ENCODE assay signal across 8 cellular contexts in the genomic region with DNA sequence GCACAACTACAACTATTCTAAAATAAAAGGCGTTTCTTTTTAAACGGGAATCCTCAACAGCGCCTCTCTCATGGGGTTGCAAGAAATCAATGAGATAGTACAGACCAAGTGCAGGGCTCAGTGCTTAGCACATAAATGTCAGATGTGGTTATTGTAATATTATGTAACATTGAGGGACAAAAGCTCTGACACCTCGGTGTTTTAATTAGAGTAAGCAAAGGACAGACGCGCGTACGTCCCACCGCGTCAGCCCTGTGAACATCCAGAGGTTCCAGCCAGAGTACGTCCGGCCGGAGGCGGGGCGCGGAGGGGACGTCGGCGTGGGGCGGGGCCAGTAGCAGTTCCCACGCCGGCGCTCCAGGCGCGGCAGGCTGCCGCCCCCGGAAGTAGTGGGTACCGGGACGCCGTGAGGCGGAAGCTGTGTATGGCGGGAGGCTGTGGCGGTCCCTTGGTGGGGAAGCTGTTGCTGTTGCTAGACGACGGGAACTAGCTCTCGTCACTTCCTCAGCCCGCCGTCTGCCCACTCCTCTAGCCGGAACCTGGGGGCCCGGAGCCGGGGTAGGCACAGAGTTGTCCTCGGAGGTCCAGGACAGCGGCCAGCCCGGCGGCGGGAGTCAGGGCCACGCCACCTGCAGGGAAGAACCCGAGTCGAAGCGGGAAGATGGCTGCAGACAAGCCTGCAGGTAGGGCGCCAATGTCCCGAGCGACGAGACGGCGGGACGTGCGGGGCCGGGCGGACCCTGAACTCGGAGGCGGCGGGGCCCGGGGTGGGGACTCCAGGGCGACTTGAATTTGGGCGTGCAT. TPM values are rescaled to one million over a fixed set of nuclear protein-coding genes. Genes with fewer than 3 reads are reported as not detected.
A peak's percentile ranks its signal among the peaks of the same experiment; 100 is the strongest.
DNase-seq lines count a peak whose midpoint lies in the region; ATAC-seq and TF ChIP-seq lines count a peak whose summit lies in the region.

A gene with protein sequence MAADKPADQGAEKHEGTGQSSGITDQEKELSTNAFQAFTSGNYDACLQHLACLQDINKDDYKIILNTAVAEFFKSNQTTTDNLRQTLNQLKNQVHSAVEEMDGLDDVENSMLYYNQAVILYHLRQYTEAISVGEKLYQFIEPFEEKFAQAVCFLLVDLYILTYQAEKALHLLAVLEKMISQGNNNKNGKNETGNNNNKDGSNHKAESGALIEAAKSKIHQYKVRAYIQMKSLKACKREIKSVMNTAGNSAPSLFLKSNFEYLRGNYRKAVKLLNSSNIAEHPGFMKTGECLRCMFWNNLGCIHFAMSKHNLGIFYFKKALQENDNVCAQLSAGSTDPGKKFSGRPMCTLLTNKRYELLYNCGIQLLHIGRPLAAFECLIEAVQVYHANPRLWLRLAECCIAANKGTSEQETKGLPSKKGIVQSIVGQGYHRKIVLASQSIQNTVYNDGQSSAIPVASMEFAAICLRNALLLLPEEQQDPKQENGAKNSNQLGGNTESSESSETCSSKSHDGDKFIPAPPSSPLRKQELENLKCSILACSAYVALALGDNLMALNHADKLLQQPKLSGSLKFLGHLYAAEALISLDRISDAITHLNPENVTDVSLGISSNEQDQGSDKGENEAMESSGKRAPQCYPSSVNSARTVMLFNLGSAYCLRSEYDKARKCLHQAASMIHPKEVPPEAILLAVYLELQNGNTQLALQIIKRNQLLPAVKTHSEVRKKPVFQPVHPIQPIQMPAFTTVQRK (plus strand): TSS at position 389 of the 804 bp plus-strand sequence. CDS start 273 bp downstream, at position 662.

- in situ Hi-C loops in astrocyte of the cerebellum (cut with HindIII; ENCODE audit: low sequenced_read_pairs) = no loop called here

- DNase-seq in NCI-H2029 treated with DMSO at 0.1 percent for 48 hours (lab: John Stamatoyannopoulos, UW) (peak; percentile 94), T-helper 9 cell (peak; percentile 93), astrocyte of the cerebellum (ENCODE audit: low read depth) (peak; percentile 68), hepatic stellate cell (ENCODE audit: low spot score) (peak; percentile 93), aorta (peak; percentile 97 to 99)

- peak within 1 kb of the TSS; percentile 29 for H3K9ac ChIP-seq in rectal smooth muscle tissue (ENCODE audit: low read length)

- H3K27ac ChIP-seq in rectal smooth muscle tissue (ENCODE audit: low read depth, low read length) (peak within 1 kb of the TSS; percentile 76), aorta (ENCODE audit: low read depth in 1 of 2, low read length in 2 of 2) (peak within 1 kb of the TSS in 1 of 2 donors; percentile 87)

- H3K36me3 ChIP-seq in rectal smooth muscle tissue (ENCODE audit: control insufficient read depth, insufficient read depth, low read length) = no peaks in the 10 kb centered on the region
- no peaks in the 10 kb centered on the region for H3K36me3 ChIP-seq in aorta (ENCODE audit: control insufficient read depth in 1 of 2, insufficient read depth in 2 of 2, low read length in 1 of 2)

- intact Hi-C loops in aorta (cut with DNase I) = no loop called here

- ATAC-seq in GM18508 (IDR thresholded peaks at IDR 0.05; ENCODE audit: insufficient read depth, unreplicated experiment) = peak; percentile 93
- ATAC-seq in HG03025 (IDR thresholded peaks at IDR 0.05; ENCODE audit: low FRiP score, unreplicated experiment) = peak; percentile 99
- ATAC-seq in aorta (ENCODE audit: low FRiP score) = peak; percentile 100

- 0% methylated on average over 65 to 66 of the region's 66 CpGs for WGBS in aorta, 2 donors

- no peak for TF ChIP-seq CTCF in astrocyte of the cerebellum (IDR thresholded peaks at IDR 0.05; ENCODE audit: low read depth, low read length, missing control alignments)

- H3K4me3 ChIP-seq in astrocyte of the cerebellum (ENCODE audit: low read depth, low read length) (peak within 1 kb of the TSS; percentile 89), rectal smooth muscle tissue (ENCODE audit: low read length) (peak within 1 kb of the TSS; percentile 87), aorta (ENCODE audit: low read length in 2 of 2) (peak within 1 kb of the TSS; percentile 51 to 95)

- H3K9me3 ChIP-seq in aorta (ENCODE audit: control insufficient read depth, low read length) = no peaks in the 10 kb centered on the region

- H3K27me3 ChIP-seq in rectal smooth muscle tissue (ENCODE audit: control insufficient read depth, insufficient read depth, low read length) = no peaks in the 10 kb centered on the region
- no peaks in the 10 kb centered on the region for H3K27me3 ChIP-seq in aorta (ENCODE audit: control insufficient read depth in 1 of 2, insufficient read depth in 2 of 2, low read length in 1 of 2)

- H3K4me1 ChIP-seq in rectal smooth muscle tissue (ENCODE audit: control insufficient read depth, insufficient read depth, low read length) (no peaks in the 10 kb centered on the region), aorta (ENCODE audit: control insufficient read depth in 1 of 2, insufficient read depth in 2 of 2, low read length in 2 of 2) (peaks cover 2 to 4% of the 10 kb centered on the region in 2 donors)

RNA-seq across cellular contexts. Expression of the gene that starts here (rescaled TPM):
- 10 to 100 TPM; 32.7 to 38.3 TPM for total RNA-seq in aorta
- 10 to 100 TPM; 10.0 to 25.3 TPM for polyA plus RNA-seq in aorta
